Comparison of ENCODE assay signal across 8 cellular contexts in the genomic region with DNA sequence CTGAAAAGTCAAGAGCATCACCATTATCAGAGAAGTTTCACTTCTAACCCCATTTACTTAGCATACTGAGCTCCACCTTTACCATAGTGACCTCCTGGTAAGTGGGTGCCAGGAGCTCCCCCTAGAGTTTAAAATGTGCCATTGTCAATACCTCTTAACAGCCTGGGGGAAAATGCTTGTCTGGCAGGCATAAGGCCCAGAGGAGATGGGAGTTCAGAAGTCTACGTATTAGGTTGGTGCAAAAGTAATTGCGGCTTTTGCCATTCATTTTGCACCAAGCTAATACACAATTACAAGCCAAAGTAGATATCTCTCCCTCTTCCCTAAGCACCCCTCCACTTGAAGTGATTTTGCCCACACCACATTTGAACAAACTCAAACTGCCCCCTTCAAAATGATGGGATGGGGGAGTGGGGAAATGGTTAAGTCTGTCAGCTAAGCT.
DNase-seq lines count a peak whose midpoint lies in the region; ATAC-seq and TF ChIP-seq lines count a peak whose summit lies in the region.

No MANE protein-coding gene starts in this region.

- H3K27me3 ChIP-seq in right lobe of liver = no peaks in the 10 kb centered on the region

- in situ Hi-C loops in T47D (cut with HindIII; ENCODE audit: low pct_unique_long_range_greater_than_20kb, low sequenced_read_pairs) = no loop called here

- H3K4me1 Mint-ChIP-seq in T-helper 2 cell treated with Interferon-gamma antibody and Interleukin-4, amounts not matched to agents 5 μg/mL and 100 μg/mL, for 36 hours (ENCODE audit: low read depth) = no peaks in the 10 kb centered on the region
- H3K4me1 Mint-ChIP-seq in T-helper 17 cell = no peaks in the 10 kb centered on the region

- DNase-seq in GDM1 (lab: John Stamatoyannopoulos, UW) = peak; percentile 35
- peak; percentile 47 to 80 for DNase-seq in NCI-H526 (lab: John Stamatoyannopoulos, UW)
- DNase-seq in T47D (ENCODE audit: low read depth in 1 of 2, low spot score in 1 of 2) = peak; percentile 8 to 77
- DNase-seq in right lobe of liver = peak in 1 of 3 donors; percentile 57
- no peak for DNase-seq in T-helper 2 cell treated with Interferon-gamma antibody and Interleukin-4, amounts not matched to agents 5 μg/mL and 100 μg/mL, for 36 hours (ENCODE audit: low spot score)
- no peak for DNase-seq in T-helper 17 cell

- TF ChIP-seq POLR2A in right lobe of liver (IDR thresholded peaks at IDR 0.05) = no peak

- H3K36me3 ChIP-seq in right lobe of liver = no peaks in the 10 kb centered on the region

- H3K4me1 ChIP-seq in right lobe of liver = no peaks in the 10 kb centered on the region

- H3K4me3 Mint-ChIP-seq in T-helper 2 cell treated with Interferon-gamma antibody and Interleukin-4, amounts not matched to agents 5 μg/mL and 100 μg/mL, for 36 hours = no peak overlapping the region
- H3K4me3 Mint-ChIP-seq in T-helper 17 cell = no peak overlapping the region

- no peaks in the 10 kb centered on the region for H3K9me3 ChIP-seq in right lobe of liver
- H3K9me3 ChIP-seq in T-helper 17 cell (ENCODE audit: control insufficient read depth, low read length, poor library complexity, severe bottlenecking) = no peaks in the 10 kb centered on the region

- no peaks in the 10 kb centered on the region for H3K9me3 Mint-ChIP-seq in T-helper 2 cell treated with Interferon-gamma antibody and Interleukin-4, amounts not matched to agents 5 μg/mL and 100 μg/mL, for 36 hours

- TF ChIP-seq CTCF in right lobe of liver (IDR thresholded peaks at IDR 0.05) = peak; percentile 71 to 79 (median 72)

- H3K4me3 ChIP-seq in right lobe of liver = no peak overlapping the region

- no peaks in the 10 kb centered on the region for H3K27me3 Mint-ChIP-seq in T-helper 2 cell treated with Interferon-gamma antibody and Interleukin-4, amounts not matched to agents 5 μg/mL and 100 μg/mL, for 36 hours (ENCODE audit: low read depth)
- no peaks in the 10 kb centered on the region for H3K27me3 Mint-ChIP-seq in T-helper 17 cell

- WGBS in right lobe of liver (ENCODE audit: insufficient coverage, low coverage, low lambda C conversion rate, missing lambda C conversion rate) = 17% methylated on average over 2 of the region's 2 CpGs

- H3K36me3 Mint-ChIP-seq in T-helper 2 cell treated with Interferon-gamma antibody and Interleukin-4, amounts not matched to agents 5 μg/mL and 100 μg/mL, for 36 hours (ENCODE audit: low read depth) = no peaks in the 10 kb centered on the region
- no peaks in the 10 kb centered on the region for H3K36me3 Mint-ChIP-seq in T-helper 17 cell (ENCODE audit: low read depth)

- no peak overlapping the region for H3K27ac ChIP-seq in right lobe of liver

- intact Hi-C loops in right lobe of liver (cut with DNase I) = no loop called here

- ATAC-seq in GM21367 (IDR thresholded peaks at IDR 0.05; ENCODE audit: unreplicated experiment) (peak; percentile 100), HG03460 (IDR thresholded peaks at IDR 0.05; ENCODE audit: unreplicated experiment) (peak; percentile 98), right lobe of liver (peak; percentile 94 to 96 (median 96)), T-helper 17 cell (no peak)

- H3K27ac Mint-ChIP-seq in T-helper 2 cell treated with Interferon-gamma antibody and Interleukin-4, amounts not matched to agents 5 μg/mL and 100 μg/mL, for 36 hours = no peak overlapping the region
- H3K27ac Mint-ChIP-seq in T-helper 17 cell = no peak overlapping the region

Comparison
In these comparisons a context has a peak if more than half of its experiments do, and no peak if none do; other contexts are left out.
1. DNase-seq: peak in GDM1 (single experiment), NCI-H526 (2 of 2) and T47D (2 of 2); none in T-helper 2 cell treated with Interferon-gamma antibody and Interleukin-4, amounts not matched to agents 5 μg/mL and 100 μg/mL, for 36 hours (single experiment) and T-helper 17 cell (0 of 3).